ENCODE assay signal across 11 cellular contexts in genomic region chr9:137386507-137387000, GRCh38. TPM values are rescaled to one million over a fixed set of nuclear protein-coding genes. Genes with fewer than 3 reads are reported as not detected.
"Had no signal": no experiment of that assay in that cellular context is flagged by ENCODE, and none has a peak within 500 bp of the region (broad histone marks: within the 10 kb centered on the region; RNA-seq: fewer than 3 reads in every experiment).

No MANE protein-coding gene starts in this region.

RNA-seq across cellular contexts. Expression of gene NOXA1, which starts 36.6 kb away (rescaled TPM):
- total RNA-seq: fibroblast of villous mesenchyme had no signal

RNA-seq across cellular contexts. Expression of gene ENTPD8, which starts 54.6 kb away (rescaled TPM):
- total RNA-seq: activated CD4-positive, alpha-beta memory T cell treated with anti-CD3 and anti-CD28 coated beads, Interleukin-2, amount 10 ng/mL, durations not matched to agents 7 days and 5 days; activated CD4-positive, alpha-beta T cell treated with anti-CD3 and anti-CD28 coated beads, Interleukin-2, amount 10 ng/mL, durations not matched to agents 24 days and 14 days; activated CD8-positive, alpha-beta memory T cell treated with anti-CD3 and anti-CD28 coated beads, Interleukin-2, amount 10 ng/mL, durations not matched to agents 7 days and 5 days; activated T-cell treated with anti-CD3 and anti-CD28 coated beads, Interleukin-2, amount 50 U/mL, for 72 hours; bronchial epithelial cell; mesenteric fat pad; T-helper 17 cell; ureter had no signal
- polyA plus RNA-seq: fibroblast of lung, keratinocyte had no signal
